Comparison of ENCODE assay signal across 11 cellular contexts in genomic region chr1:54490361-54491248, GRCh38. TPM values are rescaled to one million over a fixed set of nuclear protein-coding genes. Genes with fewer than 3 reads are reported as not detected.
A peak's percentile ranks its signal among the peaks of the same experiment; 100 is the strongest.
DNase-seq lines count a peak whose midpoint lies in the region; ATAC-seq and TF ChIP-seq lines count a peak whose summit lies in the region.
"Had no signal": no experiment of that assay in that cellular context is flagged by ENCODE, and none has a peak within 500 bp of the region (broad histone marks: within the 10 kb centered on the region; RNA-seq: fewer than 3 reads in every experiment).

No MANE protein-coding gene starts in this region.

- H3K4me1 Mint-ChIP-seq in activated naive CD4-positive, alpha-beta T cell treated with anti-CD3 and anti-CD28 coated beads, Interleukin-2, amount 10 ng/mL, durations not matched to agents 7 days and 5 days, result peaks cover 38% of the 10 kb centered on the region

- no peaks in the 10 kb centered on the region for H3K9me3 Mint-ChIP-seq in activated naive CD4-positive, alpha-beta T cell treated with anti-CD3 and anti-CD28 coated beads, Interleukin-2, amount 10 ng/mL, durations not matched to agents 7 days and 5 days
- H3K9me3 Mint-ChIP-seq: CD8-positive, alpha-beta memory T cell; T-helper 2 cell treated with Interferon-gamma antibody and Interleukin-4, amounts not matched to agents 5 μg/mL and 100 μg/mL, for 36 hours had no signal

- H3K27me3 ChIP-seq in iPS-20b (ENCODE audit: insufficient read depth, low read length) (peaks cover 26% of the 10 kb centered on the region), thymus (ENCODE audit: control insufficient read depth, insufficient read depth) (no peaks in the 10 kb centered on the region), upper lobe of right lung (peaks cover 5% of the 10 kb centered on the region)

- H3K4me3 ChIP-seq in iPS-20b (ENCODE audit: low read length), result peak overlapping the region; percentile 54
- peak overlapping the region; percentile 18 for H3K4me3 ChIP-seq in thymus (ENCODE audit: low read length)
- no peak overlapping the region for H3K4me3 ChIP-seq in upper lobe of right lung

- H3K36me3 ChIP-seq in iPS-20b (ENCODE audit: insufficient read depth, low read depth, low read length) (no peaks in the 10 kb centered on the region), thymus (ENCODE audit: control insufficient read depth, insufficient read depth) (no peaks in the 10 kb centered on the region), upper lobe of right lung (no peaks in the 10 kb centered on the region)
- H3K36me3 ChIP-seq: esophagus squamous epithelium had no signal

- WGBS in thymus, result 24% methylated on average over 22 of the region's 22 CpGs

- peak overlapping the region; percentile 58; the same call in 1 of the 2 replicates for H3K9ac ChIP-seq in iPS-20b (ENCODE audit: low read depth, low read length)

- no peak overlapping the region for H3K27ac Mint-ChIP-seq in activated naive CD4-positive, alpha-beta T cell treated with anti-CD3 and anti-CD28 coated beads, Interleukin-2, amount 10 ng/mL, durations not matched to agents 7 days and 5 days
- H3K27ac Mint-ChIP-seq: T-helper 2 cell treated with Interferon-gamma antibody and Interleukin-4, amounts not matched to agents 5 μg/mL and 100 μg/mL, for 36 hours had no signal

- no peak for TF ChIP-seq CTCF in GM10266 (IDR thresholded peaks at IDR 0.05; ENCODE audit: control insufficient read depth, insufficient read depth, low read depth, missing control alignments)
- TF ChIP-seq CTCF in upper lobe of right lung (IDR thresholded peaks at IDR 0.05), result no peak

- H3K4me1 ChIP-seq in iPS-20b (ENCODE audit: insufficient read depth, low read length) (peaks cover 30% of the 10 kb centered on the region), thymus (ENCODE audit: control insufficient read depth, insufficient read depth, low read length) (peaks cover 36% of the 10 kb centered on the region), upper lobe of right lung (peaks cover 21% of the 10 kb centered on the region)

- H3K27me3 Mint-ChIP-seq in activated naive CD4-positive, alpha-beta T cell treated with anti-CD3 and anti-CD28 coated beads, Interleukin-2, amount 10 ng/mL, durations not matched to agents 7 days and 5 days, result peaks cover 59% of the 10 kb centered on the region

- peak; percentile 54 for DNase-seq in activated naive CD4-positive, alpha-beta T cell treated with anti-CD3 and anti-CD28 coated beads, Interleukin-2, amount 10 ng/mL, durations not matched to agents 7 days and 5 days
- DNase-seq in activated naive CD4-positive, alpha-beta T cell treated with Interleukin-2 at 50 U/mL for 16 hours, result no peak
- DNase-seq in NCI-H82 treated with DMSO at 0.1 percent for 48 hours (lab: John Stamatoyannopoulos, UW; ENCODE audit: unreplicated experiment), result peak; percentile 66
- DNase-seq in GM10266 (ENCODE audit: extremely low spot score), result no peak
- DNase-seq in upper lobe of right lung, result no peak
- DNase-seq: CD8-positive, alpha-beta memory T cell; esophagus squamous epithelium had no signal

- no peaks in the 10 kb centered on the region for H3K9me3 ChIP-seq in iPS-20b (ENCODE audit: insufficient read depth, low read depth, low read length)
- H3K9me3 ChIP-seq in thymus (ENCODE audit: control insufficient read depth), result no peaks in the 10 kb centered on the region
- no peaks in the 10 kb centered on the region for H3K9me3 ChIP-seq in upper lobe of right lung
- H3K9me3 ChIP-seq: esophagus squamous epithelium had no signal

- CTCF ChIA-PET in activated naive CD4-positive, alpha-beta T cell treated with anti-CD3 and anti-CD28 coated beads, Interleukin-2, amount 10 ng/mL, durations not matched to agents 7 days and 5 days (lab: Charles Lee), result interaction anchor here (1.1 to 4.4 kb wide), 9 partner anchors 9 to 420 kb away, joined by 3 to 23 read pairs (median 6); partner anchors contain the start of gene TTC22

- ATAC-seq in activated CD4-positive, CD25-positive, alpha-beta regulatory T cell treated with anti-CD3 and anti-CD28 coated beads, Interleukin-2, amount 50 U/mL, for 24 hours, result no peak
- ATAC-seq in upper lobe of right lung, result no peak

- H3K27ac ChIP-seq in iPS-20b (ENCODE audit: low read length) (no peak overlapping the region), thymus (ENCODE audit: low read depth) (peak overlapping the region; percentile 52), upper lobe of right lung (no peak overlapping the region)

- peak overlapping the region; percentile 13 for H3K4me3 Mint-ChIP-seq in activated naive CD4-positive, alpha-beta T cell treated with anti-CD3 and anti-CD28 coated beads, Interleukin-2, amount 10 ng/mL, durations not matched to agents 7 days and 5 days

- no peaks in the 10 kb centered on the region for H3K36me3 Mint-ChIP-seq in activated naive CD4-positive, alpha-beta T cell treated with anti-CD3 and anti-CD28 coated beads, Interleukin-2, amount 10 ng/mL, durations not matched to agents 7 days and 5 days

- intact Hi-C loops in upper lobe of right lung (cut with DNase I), result loop anchor here (10.0 kb wide), 1 partner anchor 416 kb away; no protein-coding TSS in a partner anchor

RNA-seq across cellular contexts. Expression of gene ACOT11, which starts 57.4 kb away (rescaled TPM):
- 1.2 TPM for polyA plus RNA-seq in thymus
- 5.0 TPM for total RNA-seq in upper lobe of right lung

Comparison
In these comparisons a context has a peak if more than half of its experiments do, and no peak if none do; other contexts are left out.
1. DNase-seq: peak in activated naive CD4-positive, alpha-beta T cell treated with anti-CD3 and anti-CD28 coated beads, Interleukin-2, amount 10 ng/mL, durations not matched to agents 7 days and 5 days (single experiment) and NCI-H82 treated with DMSO at 0.1 percent for 48 hours (single experiment); none in activated naive CD4-positive, alpha-beta T cell treated with Interleukin-2 at 50 U/mL for 16 hours (single experiment), GM10266 (single experiment) and upper lobe of right lung (single experiment).